12 cellular contexts compared by ENCODE assay signal in the genomic region with DNA sequence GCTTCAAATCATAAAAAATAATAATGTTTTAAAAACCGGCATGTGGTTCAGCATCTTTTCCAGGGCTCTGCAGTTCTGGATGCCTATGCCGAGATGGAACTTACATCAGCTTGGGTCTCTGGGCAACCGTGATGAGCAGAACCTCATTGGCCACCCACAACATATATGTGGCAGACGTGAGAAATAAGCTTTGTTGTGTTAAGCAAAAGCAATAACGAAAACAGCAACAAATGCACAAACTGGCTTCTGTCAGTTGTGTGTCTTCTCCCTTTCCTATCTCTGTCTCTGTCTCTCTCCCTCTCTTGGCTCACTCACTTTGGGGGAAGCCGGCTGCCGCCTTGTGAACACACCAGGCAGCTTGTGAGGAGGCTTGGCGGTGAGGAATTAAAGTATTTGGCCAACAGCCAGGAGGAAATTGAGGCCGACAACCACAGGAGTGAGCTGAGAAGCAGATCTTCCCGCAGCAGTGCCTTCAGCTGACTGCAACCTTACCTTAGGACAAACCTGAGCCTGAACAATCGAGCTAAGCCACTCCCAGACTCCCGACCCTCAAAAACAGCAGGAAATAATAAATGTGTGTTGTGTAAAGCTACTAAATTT. TPM values are rescaled to one million over a fixed set of nuclear protein-coding genes. Genes with fewer than 3 reads are reported as not detected.
DNase-seq lines count a peak whose midpoint lies in the region; ATAC-seq, FAIRE-seq and TF ChIP-seq lines count a peak whose summit lies in the region.
"Had no signal": no experiment of that assay in that cellular context is flagged by ENCODE, and none has a peak within 500 bp of the region (broad histone marks: within the 10 kb centered on the region; RNA-seq: fewer than 3 reads in every experiment).

No MANE protein-coding gene starts in this region.

- no peaks in the 10 kb centered on the region for H3K79me2 ChIP-seq in H1 (ENCODE audit: control insufficient read depth in 1 of 2, insufficient read depth in 2 of 2, low read length in 2 of 2)

- no peak for TF ChIP-seq EP300 in H1 (IDR thresholded peaks at IDR 0.05; ENCODE audit: borderline replicate concordance in 1 of 2, low read depth in 2 of 2, low read length in 2 of 2)

- DNase-seq in GM12892 (ENCODE audit: insufficient read length): no peak
- peak; percentile 62 for DNase-seq in SKM-1 (lab: John Stamatoyannopoulos, UW; ENCODE audit: unreplicated experiment)
- DNase-seq in H1 (ENCODE audit: low read depth in 1 of 2, low spot score in 2 of 2): no peak
- no peak for DNase-seq in NCI-H345 treated with DMSO at 0.1 percent for 48 hours (lab: John Stamatoyannopoulos, UW; ENCODE audit: unreplicated experiment)
- no peak for DNase-seq in cerebellar nuclear complex (lab: John Stamatoyannopoulos, UW)
- no peak for DNase-seq in HPDE6-E6E7 (ENCODE audit: extremely low spot score)
- DNase-seq: caudate nucleus, NCI-H226, uterus had no signal

- no peak overlapping the region for H2AK5ac ChIP-seq in H1 (ENCODE audit: low read depth, low read length)

- no peak for TF ChIP-seq CTCF in H1 (IDR thresholded peaks at IDR 0.05; ENCODE audit: control extremely low read depth in 1 of 3, insufficient read depth in 1 of 3, low read depth in 1 of 3, low read length in 3 of 3)

- peak overlapping the region; percentile 30 to 64 (median 55); a peak in 21 of 22 replicates for H3K4me2 ChIP-seq in BLaER1 treated with 17β-estradiol and CSF1 and Interleukin-3, amounts not matched to agents 10 nM and 100 nM
- no peak overlapping the region for H3K4me2 ChIP-seq in H1 (ENCODE audit: insufficient read depth in 1 of 2, low read depth in 2 of 2, low read length in 2 of 2)

- H3K4ac ChIP-seq in H1 (replicated peaks; ENCODE audit: insufficient read length, low read depth, low read length): no peak overlapping the region

- H3K18ac ChIP-seq in H1 (ENCODE audit: extremely low read depth, low read length): no peak overlapping the region

- no peak overlapping the region for H3K27ac ChIP-seq in BLaER1 treated with 17β-estradiol and CSF1 and Interleukin-3, amounts not matched to agents 10 nM and 100 nM
- no peak overlapping the region for H3K27ac ChIP-seq in H1 (ENCODE audit: low read depth, low read length)
- H3K27ac ChIP-seq: uterus had no signal

- no peak for ATAC-seq in HG03442 (IDR thresholded peaks at IDR 0.05; ENCODE audit: unreplicated experiment)

- H2BK120ac ChIP-seq in H1 (replicated peaks; ENCODE audit: low read depth, low read length): no peak overlapping the region

- H3K9me3 ChIP-seq in BLaER1 treated with 17β-estradiol and CSF1 and Interleukin-3, amounts not matched to agents 10 nM and 100 nM (replicated peaks in 1 of 11): peaks cover 8 to 20% (median 16%) of the 10 kb centered on the region in 11 experiments; a peak in 21 of 22 replicates
- H3K9me3 ChIP-seq in H1 (ENCODE audit: insufficient read depth in 2 of 2, low read depth in 1 of 2, low read length in 1 of 2): no peaks in the 10 kb centered on the region
- H3K9me3 ChIP-seq: uterus had no signal

- CTCF ChIA-PET in H1 (lab: Charles Lee; ENCODE audit: partially characterized antibody): interaction anchor here (0.5 to 1.4 kb wide), 3 partner anchors 13 to 200 kb away, joined by 3 to 6 read pairs (median 3); no protein-coding TSS in a partner anchor

- H2BK15ac ChIP-seq in H1 (ENCODE audit: low read length): no peak overlapping the region

- no peak overlapping the region for H2BK20ac ChIP-seq in H1 (ENCODE audit: low read length)

- H4K91ac ChIP-seq in H1 (replicated peaks; ENCODE audit: insufficient read length, low read length): no peak overlapping the region

- no peak overlapping the region for H2BK12ac ChIP-seq in H1 (ENCODE audit: low read depth, low read length)

- no peaks in the 10 kb centered on the region for H3K79me1 ChIP-seq in H1 (ENCODE audit: low read depth, low read length)

- no peak overlapping the region for H3K4me3 ChIP-seq in BLaER1 treated with 17β-estradiol and CSF1 and Interleukin-3, amounts not matched to agents 10 nM and 100 nM
- H3K4me3 ChIP-seq in H1 (ENCODE audit: extremely low read depth in 1 of 4, insufficient read depth in 2 of 4, low read depth in 3 of 4, low read length in 4 of 4): no peak overlapping the region
- H3K4me3 ChIP-seq: uterus had no signal

- no peaks in the 10 kb centered on the region for H3K27me3 ChIP-seq in BLaER1 treated with 17β-estradiol and CSF1 and Interleukin-3, amounts not matched to agents 10 nM and 100 nM
- no peaks in the 10 kb centered on the region for H3K27me3 ChIP-seq in H1 (replicated peaks in 1 of 4; ENCODE audit: control insufficient read depth in 3 of 4, extremely low read depth in 1 of 4, insufficient read depth in 3 of 4, low read length in 3 of 4)
- H3K27me3 ChIP-seq: uterus had no signal

- no peak overlapping the region for H3K23ac ChIP-seq in H1 (ENCODE audit: insufficient read length)

- H4K20me1 ChIP-seq in BLaER1 treated with 17β-estradiol and CSF1 and Interleukin-3, amounts not matched to agents 10 nM and 100 nM: no peaks in the 10 kb centered on the region
- no peaks in the 10 kb centered on the region for H4K20me1 ChIP-seq in H1 (replicated peaks in 1 of 2; ENCODE audit: control insufficient read depth in 1 of 2, insufficient read depth in 2 of 2, low read length in 2 of 2)

- H4K5ac ChIP-seq in H1 (ENCODE audit: insufficient read length, low read depth, low read length): no peak overlapping the region

- peak; percentile 87 for FAIRE-seq in GM12892 (lab: Jason Lieb, UNC)
- FAIRE-seq in H1 (lab: Jason Lieb, UNC): no peak
- FAIRE-seq: TTC549 had no signal

- no peak overlapping the region for H3K56ac ChIP-seq in H1 (replicated peaks; ENCODE audit: insufficient read length, low read depth, low read length)

- peaks cover 16 to 30% (median 24%) of the 10 kb centered on the region in 10 experiments for H3K4me1 ChIP-seq in BLaER1 treated with 17β-estradiol and CSF1 and Interleukin-3, amounts not matched to agents 10 nM and 100 nM
- H3K4me1 ChIP-seq in H1 (replicated peaks in 1 of 4; ENCODE audit: control insufficient read depth in 3 of 4, insufficient read depth in 4 of 4, low read length in 3 of 4): peaks cover 0 to 7% (median 4%) of the 10 kb centered on the region in 4 experiments; a peak in 5 of 7 replicates
- H3K4me1 ChIP-seq: uterus had no signal

- no peaks in the 10 kb centered on the region for H3K23me2 ChIP-seq in H1 (ENCODE audit: low read depth, low read length)

- no peaks in the 10 kb centered on the region for H3K36me3 ChIP-seq in BLaER1 treated with 17β-estradiol and CSF1 and Interleukin-3, amounts not matched to agents 10 nM and 100 nM
- no peaks in the 10 kb centered on the region for H3K36me3 ChIP-seq in H1 (ENCODE audit: control insufficient read depth in 2 of 4, insufficient read depth in 4 of 4, low read length in 3 of 4)
- H3K36me3 ChIP-seq: uterus had no signal

- WGBS in H1 (ENCODE audit: extremely low coverage in 1 of 2, insufficient coverage in 1 of 2, insufficient read length in 1 of 2, insufficient replicate concordance in 2 of 2, low coverage in 1 of 2, low lambda C conversion rate in 2 of 2, missing lambda C conversion rate in 1 of 2), 2 experiments: 92% methylated on average over 12 of the region's 12 CpGs; no CpG with 5 or more reads in 1 of the 2 experiments

- H3K9ac ChIP-seq in BLaER1 treated with 17β-estradiol and CSF1 and Interleukin-3, amounts not matched to agents 10 nM and 100 nM: no peak overlapping the region
- H3K9ac ChIP-seq in H1 (replicated peaks in 1 of 4; ENCODE audit: extremely low read depth in 1 of 4, low read depth in 3 of 4, low read length in 3 of 4): no peak overlapping the region

- TF ChIP-seq RAD21 in H1 (IDR thresholded peaks at IDR 0.05 in 1 of 2, conservative IDR thresholded peaks at IDR 0.05 in 1 of 2; ENCODE audit: low read depth in 2 of 2, low read length in 2 of 2): no peak

- no peak overlapping the region for H2BK5ac ChIP-seq in H1 (ENCODE audit: low read depth, low read length)

- peak overlapping the region; percentile 78; the same call in 1 of the 2 replicates for H2AFZ ChIP-seq in H1 (ENCODE audit: low read length)

- no peak overlapping the region for H3K14ac ChIP-seq in H1 (ENCODE audit: insufficient read length)

- TF ChIP-seq POLR2A in GM12892 (IDR thresholded peaks at IDR 0.05; ENCODE audit: low read depth, low read length) (no peak), H1 (IDR thresholded peaks at IDR 0.05; ENCODE audit: control extremely low read depth in 1 of 2, low read depth in 2 of 2, low read length in 2 of 2) (no peak)

- no peak overlapping the region for H4K8ac ChIP-seq in H1 (ENCODE audit: extremely low read depth, insufficient read depth, low read length)

- POLR2A ChIA-PET in H1 (lab: Charles Lee; ENCODE audit: partially characterized antibody): interaction anchor here (1.5 kb wide), 1 partner anchor 22 kb away, joined by 6 read pairs; a partner anchor contains a TSS

TF ChIP-seq in H1, 55 proteins besides CTCF, POLR2A, EP300 and RAD21 (continues in another document):
- TF ChIP-seq, protein P1, sequence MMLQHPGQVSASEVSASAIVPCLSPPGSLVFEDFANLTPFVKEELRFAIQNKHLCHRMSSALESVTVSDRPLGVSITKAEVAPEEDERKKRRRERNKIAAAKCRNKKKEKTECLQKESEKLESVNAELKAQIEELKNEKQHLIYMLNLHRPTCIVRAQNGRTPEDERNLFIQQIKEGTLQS (IDR thresholded peaks at IDR 0.05; ENCODE audit: insufficient read depth, low read depth, low read length): no peak
- TF ChIP-seq, protein P2, sequence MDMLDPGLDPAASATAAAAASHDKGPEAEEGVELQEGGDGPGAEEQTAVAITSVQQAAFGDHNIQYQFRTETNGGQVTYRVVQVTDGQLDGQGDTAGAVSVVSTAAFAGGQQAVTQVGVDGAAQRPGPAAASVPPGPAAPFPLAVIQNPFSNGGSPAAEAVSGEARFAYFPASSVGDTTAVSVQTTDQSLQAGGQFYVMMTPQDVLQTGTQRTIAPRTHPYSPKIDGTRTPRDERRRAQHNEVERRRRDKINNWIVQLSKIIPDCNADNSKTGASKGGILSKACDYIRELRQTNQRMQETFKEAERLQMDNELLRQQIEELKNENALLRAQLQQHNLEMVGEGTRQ (IDR thresholded peaks at IDR 0.05; ENCODE audit: low read length): no peak
- TF ChIP-seq KDM5A (IDR thresholded peaks at IDR 0.05; ENCODE audit: low read length): no peak
- no peak for TF ChIP-seq RFX5 (IDR thresholded peaks at IDR 0.05; ENCODE audit: borderline replicate concordance, low read depth, low read length)
- TF ChIP-seq TAF1 (IDR thresholded peaks at IDR 0.05; ENCODE audit: low read depth, low read length): no peak
- no peak for TF ChIP-seq SP1 (IDR thresholded peaks at IDR 0.05; ENCODE audit: low read depth, low read length)

RNA-seq across cellular contexts. Expression of a gene that starts 21.9 kb away (rescaled TPM):
- polyA plus RNA-seq in GM12892 (2012; ENCODE audit: missing spikeins): 42.0 TPM
- 166 and 168 TPM in 2 replicates for total RNA-seq in H1 (2021; fragmentation: NEBNext Ultra II Directional; extraction: Animal tissue kit (Norgen Biotek cat#: 25700))
- 78.6 and 93.8 TPM in 2 replicates for polyA plus RNA-seq in H1 (2011; rRNA removed)
- 113 TPM for polyA plus RNA-seq in H1 (2011; cell fraction: cytosol; rRNA removed)
- polyA plus RNA-seq in H1 (2011; cell fraction: nucleus; rRNA removed): 105 TPM
- polyA plus RNA-seq in H1 (2012, experiment 1 of 2): 105 to 144 TPM (median 112 TPM) in 4 replicates
- 28.7 TPM for polyA plus RNA-seq in H1 (2012, experiment 2 of 2)
- 90.9 TPM for polyA plus RNA-seq in H1 (2013, experiment 1 of 2)
- 87.9 TPM for polyA plus RNA-seq in H1 (2013, experiment 2 of 2)
- polyA minus RNA-seq in H1 (2011; rRNA and poly(A)+ RNA removed): 141 and 202 TPM in 2 replicates
- 86.8 TPM for polyA minus RNA-seq in H1 (2011; cell fraction: cytosol; rRNA and poly(A)+ RNA removed)
- polyA minus RNA-seq in H1 (2011; cell fraction: nucleus; rRNA and poly(A)+ RNA removed): 181 TPM

Comparison
In these comparisons a context has a peak if more than half of its experiments do, and no peak if none do; other contexts are left out.
1. H3K4me2 ChIP-seq: peak in BLaER1 treated with 17β-estradiol and CSF1 and Interleukin-3, amounts not matched to agents 10 nM and 100 nM (11 of 11); none in H1 (0 of 2).